Comparison of ENCODE assay signal across 11 cellular contexts in genomic region chr1:151728151-151728711, GRCh38. TPM values are rescaled to one million over a fixed set of nuclear protein-coding genes. Genes with fewer than 3 reads are reported as not detected.
DNase-seq lines count a peak whose midpoint lies in the region; ATAC-seq and TF ChIP-seq lines count a peak whose summit lies in the region.
"Had no signal": no experiment of that assay in that cellular context is flagged by ENCODE, and none has a peak within 500 bp of the region (broad histone marks: within the 10 kb centered on the region; RNA-seq: fewer than 3 reads in every experiment).

No MANE protein-coding gene starts in this region.

- TF ChIP-seq CTCF in osteocyte (IDR thresholded peaks at IDR 0.05): no peak

- no peaks in the 10 kb centered on the region for H3K9me3 Mint-ChIP-seq in osteocyte (ENCODE audit: unreplicated experiment)

- H3K4me1 Mint-ChIP-seq in osteocyte (ENCODE audit: unreplicated experiment): peaks cover 7% of the 10 kb centered on the region

- ATAC-seq in left cardiac atrium (peak; percentile 92 to 93), GM19455 (IDR thresholded peaks at IDR 0.05; ENCODE audit: unreplicated experiment) (no peak)

- DNase-seq in ELR (ENCODE audit: low read depth) (peak; percentile 37), amygdala (lab: John Stamatoyannopoulos, UW) (peak in 42 of 56 donors; percentile 20 to 85 (median 60)), left cardiac atrium (no peak), osteocyte (ENCODE audit: extremely low spot score, unreplicated experiment) (no peak), NCI-H526 (lab: John Stamatoyannopoulos, UW) (no peak), NCI-H2081 (lab: John Stamatoyannopoulos, UW) (no peak)
- DNase-seq in activated CD4-positive, alpha-beta T cell treated with anti-CD3 and anti-CD28 coated beads for 4 hours: no peak
- DNase-seq: activated gamma-delta T cell had no signal

- H3K27me3 Mint-ChIP-seq in osteocyte (ENCODE audit: unreplicated experiment): peaks cover 52% of the 10 kb centered on the region

- no peak overlapping the region for H3K27ac Mint-ChIP-seq in osteocyte (ENCODE audit: unreplicated experiment)

- intact Hi-C loops in left cardiac atrium (cut with DNase I): no loop called here

- H3K36me3 Mint-ChIP-seq in osteocyte (ENCODE audit: unreplicated experiment): no peaks in the 10 kb centered on the region

- peak overlapping the region; percentile 44 for H3K4me3 Mint-ChIP-seq in osteocyte (ENCODE audit: unreplicated experiment)

RNA-seq across cellular contexts. Expression of gene RIIAD1, which starts 6.9 kb away (rescaled TPM):
- total RNA-seq in left cardiac atrium: 1 to 10 TPM; 3.3 TPM
- total RNA-seq in osteocyte: not detected in 2 replicates
- total RNA-seq: glomerular endothelial cell; T-helper 1 cell treated with Interleukin-12 subunit alpha and Interleukin-12 subunit beta and Interleukin-4 antibody, amounts not matched to agents 30 ng/mL and 1 ng/mL, for 36 hours had no signal

RNA-seq across cellular contexts. Expression of gene CELF3, which starts 11.6 kb away (rescaled TPM):
- total RNA-seq in left cardiac atrium: not detected
- total RNA-seq in osteocyte: not detected in 2 replicates
- total RNA-seq: glomerular endothelial cell; T-helper 1 cell treated with Interleukin-12 subunit alpha and Interleukin-12 subunit beta and Interleukin-4 antibody, amounts not matched to agents 30 ng/mL and 1 ng/mL, for 36 hours had no signal

RNA-seq across cellular contexts. Expression of gene MRPL9, which starts 35.1 kb away (rescaled TPM):
- total RNA-seq in left cardiac atrium (10 to 100 TPM; 39.1 TPM), osteocyte (67.4 and 73.0 TPM in 2 replicates)

Comparison
In these comparisons a context has a peak if more than half of its experiments do, and no peak if none do; other contexts are left out.
1. DNase-seq: peak in ELR (single experiment) and amygdala (42 of 56); none in left cardiac atrium (single experiment), osteocyte (single experiment), activated CD4-positive, alpha-beta T cell treated with anti-CD3 and anti-CD28 coated beads for 4 hours (0 of 2), NCI-H526 (0 of 2) and NCI-H2081 (0 of 2).